ENCODE assay signal across 8 cellular contexts in the genomic region with DNA sequence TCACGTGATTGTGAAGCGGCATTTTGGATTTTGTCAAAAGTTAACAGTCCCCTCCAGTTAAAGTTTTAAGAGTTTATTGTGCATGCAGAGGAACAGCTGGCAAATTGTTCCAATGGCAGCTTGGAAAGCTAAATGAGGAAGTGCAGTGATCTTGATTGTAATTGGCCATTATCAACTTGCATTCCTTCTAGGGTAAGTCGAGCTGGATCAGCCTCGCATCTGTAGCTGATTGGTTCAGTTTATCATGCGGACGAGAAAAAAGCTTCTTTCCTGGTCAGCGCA. TPM values are rescaled to one million over a fixed set of nuclear protein-coding genes. Genes with fewer than 3 reads are reported as not detected.
A peak's percentile ranks its signal among the peaks of the same experiment; 100 is the strongest.
DNase-seq lines count a peak whose midpoint lies in the region; ATAC-seq and TF ChIP-seq lines count a peak whose summit lies in the region.

No MANE protein-coding gene starts in this region.

- DNase-seq in Ammon's horn (ENCODE audit: low spot score) (peak; percentile 45), GM12864 (ENCODE audit: low read depth) (no peak), LoVo (ENCODE audit: low spot score) (peak; percentile 83), glomerular visceral epithelial cell (ENCODE audit: extremely low spot score) (peak; percentile 39), progenitor cell of endocrine pancreas (ENCODE audit: low spot score, unreplicated experiment) (no peak), NCI-H1048 (lab: John Stamatoyannopoulos, UW) (no peak)
- no peak for DNase-seq in activated CD8-positive, alpha-beta T cell treated with anti-CD3 and anti-CD28 coated beads for 36 hours

- peak overlapping the region; percentile 89 for H3K4me3 ChIP-seq in GM12864 (ENCODE audit: low read depth, low read length)

- peak overlapping the region; percentile 97 for H3K27ac Mint-ChIP-seq in activated CD8-positive, alpha-beta T cell treated with anti-CD3 and anti-CD28 coated beads for 36 hours
- H3K27ac Mint-ChIP-seq in progenitor cell of endocrine pancreas: peak overlapping the region; percentile 98

- peak overlapping the region; percentile 95 for H3K4me3 Mint-ChIP-seq in activated CD8-positive, alpha-beta T cell treated with anti-CD3 and anti-CD28 coated beads for 36 hours
- H3K4me3 Mint-ChIP-seq in progenitor cell of endocrine pancreas (ENCODE audit: low read depth): peak overlapping the region; percentile 98

- TF ChIP-seq CTCF in GM12864 (IDR thresholded peaks at IDR 0.05; ENCODE audit: low read depth, low read length, missing control alignments) (no peak), progenitor cell of endocrine pancreas (IDR thresholded peaks at IDR 0.05; ENCODE audit: unreplicated experiment) (no peak)
- no peak for TF ChIP-seq CTCF in activated CD8-positive, alpha-beta T cell treated with anti-CD3 and anti-CD28 coated beads for 36 hours (IDR thresholded peaks at IDR 0.05)

- intact Hi-C loops in activated CD8-positive, alpha-beta T cell treated with anti-CD3 and anti-CD28 coated beads for 36 hours (cut with micrococcal nuclease): loop anchor here (2.0 kb wide), 1 partner anchor 28 kb away; the partner anchor contains the start of gene ZNF394

- peaks cover 24% of the 10 kb centered on the region for H3K36me3 Mint-ChIP-seq in activated CD8-positive, alpha-beta T cell treated with anti-CD3 and anti-CD28 coated beads for 36 hours (ENCODE audit: low read depth)
- peaks cover 4% of the 10 kb centered on the region for H3K36me3 Mint-ChIP-seq in progenitor cell of endocrine pancreas (ENCODE audit: insufficient read depth)

- no peak for ATAC-seq in activated CD8-positive, alpha-beta T cell treated with anti-CD3 and anti-CD28 coated beads for 36 hours
- ATAC-seq in HG03108 (IDR thresholded peaks at IDR 0.05; ENCODE audit: unreplicated experiment): no peak

- H3K4me1 Mint-ChIP-seq in activated CD8-positive, alpha-beta T cell treated with anti-CD3 and anti-CD28 coated beads for 36 hours (ENCODE audit: low read depth): peaks cover 38% of the 10 kb centered on the region
- peaks cover 7% of the 10 kb centered on the region for H3K4me1 Mint-ChIP-seq in progenitor cell of endocrine pancreas (ENCODE audit: low read depth)

- H3K9me3 Mint-ChIP-seq in activated CD8-positive, alpha-beta T cell treated with anti-CD3 and anti-CD28 coated beads for 36 hours: no peaks in the 10 kb centered on the region
- no peaks in the 10 kb centered on the region for H3K9me3 Mint-ChIP-seq in progenitor cell of endocrine pancreas (ENCODE audit: low read depth)

- H3K27me3 Mint-ChIP-seq in activated CD8-positive, alpha-beta T cell treated with anti-CD3 and anti-CD28 coated beads for 36 hours: no peaks in the 10 kb centered on the region
- peaks cover 20% of the 10 kb centered on the region for H3K27me3 Mint-ChIP-seq in progenitor cell of endocrine pancreas

- CTCF ChIA-PET in activated CD8-positive, alpha-beta T cell treated with anti-CD3 and anti-CD28 coated beads for 36 hours (lab: Charles Lee): interaction anchor here (0.8 kb wide), 1 partner anchor 51 kb away, joined by 3 read pairs; no protein-coding TSS in a partner anchor

- POLR2A ChIA-PET in activated CD8-positive, alpha-beta T cell treated with anti-CD3 and anti-CD28 coated beads for 36 hours (lab: Charles Lee): interaction anchor here (1.0 to 2.8 kb wide), 5 partner anchors 24 to 80 kb away, joined by 3 to 19 read pairs (median 3); partner anchors contain the start of genes ZKSCAN5 and ZNF394

RNA-seq across cellular contexts. Expression of gene ZNF789, which starts 0.6 kb away (rescaled TPM):
- 10 to 100 TPM; 18.8 to 19.1 TPM for total RNA-seq in activated CD8-positive, alpha-beta T cell treated with anti-CD3 and anti-CD28 coated beads for 36 hours
- 26.7 and 27.4 TPM in 2 replicates for total RNA-seq in progenitor cell of endocrine pancreas

RNA-seq across cellular contexts. Expression of gene ATP5MF, which starts 7.3 kb away (rescaled TPM):
- total RNA-seq in activated CD8-positive, alpha-beta T cell treated with anti-CD3 and anti-CD28 coated beads for 36 hours: 100 to 1,000 TPM; 416 to 417 TPM
- total RNA-seq in progenitor cell of endocrine pancreas: 328 and 330 TPM in 2 replicates

RNA-seq across cellular contexts. Expression of gene ZNF394, which starts 26.8 kb away (rescaled TPM):
- total RNA-seq in activated CD8-positive, alpha-beta T cell treated with anti-CD3 and anti-CD28 coated beads for 36 hours: 10 to 100 TPM; 25.9 to 28.0 TPM
- 23.7 and 24.8 TPM in 2 replicates for total RNA-seq in progenitor cell of endocrine pancreas

RNA-seq across cellular contexts. Expression of gene ZKSCAN5, which starts 31.2 kb away (rescaled TPM):
- total RNA-seq in activated CD8-positive, alpha-beta T cell treated with anti-CD3 and anti-CD28 coated beads for 36 hours: 1 to 10 TPM; 7.6 to 7.9 TPM
- total RNA-seq in progenitor cell of endocrine pancreas: 14.7 and 15.2 TPM in 2 replicates

RNA-seq across cellular contexts. Expression of gene CPSF4, which starts 34.5 kb away (rescaled TPM):
- total RNA-seq in activated CD8-positive, alpha-beta T cell treated with anti-CD3 and anti-CD28 coated beads for 36 hours: 10 to 100 TPM; 62.3 to 64.6 TPM
- total RNA-seq in progenitor cell of endocrine pancreas: 77.4 and 86.9 TPM in 2 replicates

Comparison
In these comparisons a context has a peak if more than half of its experiments do, and no peak if none do; other contexts are left out.
1. DNase-seq: peak in Ammon's horn (single experiment), LoVo (single experiment) and glomerular visceral epithelial cell (single experiment); none in GM12864 (single experiment), activated CD8-positive, alpha-beta T cell treated with anti-CD3 and anti-CD28 coated beads for 36 hours (single experiment), progenitor cell of endocrine pancreas (single experiment) and NCI-H1048 (single experiment).